In genomic region chr3:136249593-136250225, GRCh38 we compare ENCODE assay signal across 1 cellular context.
TF ChIP-seq lines count a peak whose summit lies in the region.

No MANE protein-coding gene starts in this region.

TF ChIP-seq in HEK293, 187 proteins besides CTCF, POLR2A, EP300 and RAD21 (continued from another document):
- TF ChIP-seq ZNF513 (tag by site-specific recombination; IDR thresholded peaks at IDR 0.05), result no peak
- TF ChIP-seq PRDM10 (tag by site-specific recombination; IDR thresholded peaks at IDR 0.05), result no peak
- no peak for TF ChIP-seq ZNF202 (tag by site-specific recombination; IDR thresholded peaks at IDR 0.05; ENCODE audit: borderline replicate concordance)
